In genomic region chr19:49231804-49232203, GRCh38 we compare ENCODE assay signal across 17 cellular contexts.
DNase-seq lines count a peak whose midpoint lies in the region; ATAC-seq, FAIRE-seq and TF ChIP-seq lines count a peak whose summit lies in the region.
"Had no signal": no experiment of that assay in that cellular context is flagged by ENCODE, and none has a peak within 500 bp of the region (broad histone marks: within the 10 kb centered on the region; RNA-seq: fewer than 3 reads in every experiment).

No MANE protein-coding gene starts in this region.

- H3K27me3 Mint-ChIP-seq in activated T-cell treated with anti-CD3 and anti-CD28 coated beads, Interleukin-2, amount 50 U/mL, for 72 hours (ENCODE audit: low read depth) = no peaks in the 10 kb centered on the region
- peaks cover 5% of the 10 kb centered on the region for H3K27me3 Mint-ChIP-seq in stimulated activated memory B cell treated with anti-CD40 and anti-IgM and Interleukin-4, amounts not matched to agents 10 μg/mL and 1 μg/mL and 100 μg/mL, for 72 hours

- no peaks in the 10 kb centered on the region for H3K27me3 ChIP-seq in adrenal gland
- H3K27me3 ChIP-seq: thyroid gland had no signal

- H3K4me3 Mint-ChIP-seq in activated T-cell treated with anti-CD3 and anti-CD28 coated beads, Interleukin-2, amount 50 U/mL, for 72 hours = peak overlapping the region; percentile 48 to 55
- H3K4me3 Mint-ChIP-seq in stimulated activated memory B cell treated with anti-CD40 and anti-IgM and Interleukin-4, amounts not matched to agents 10 μg/mL and 1 μg/mL and 100 μg/mL, for 72 hours = no peak overlapping the region
- H3K4me3 Mint-ChIP-seq: nephron had no signal

- peak; percentile 24 for DNase-seq in cardiac septum (ENCODE audit: low spot score)
- DNase-seq in left ventricle myocardium superior = no peak
- peak; percentile 36 for DNase-seq in GM12892 (ENCODE audit: insufficient read length)
- DNase-seq in activated T-cell treated with anti-CD3 and anti-CD28 coated beads, Interleukin-2, amount 50 U/mL, for 72 hours = peak in 1 of 2 donors; percentile 36
- no peak for DNase-seq in NCI-H82 treated with DMSO at 0.1 percent for 48 hours (lab: John Stamatoyannopoulos, UW; ENCODE audit: unreplicated experiment)
- DNase-seq in adrenal gland = no peak
- DNase-seq: activated CD4-positive, alpha-beta T cell treated with anti-CD3 and anti-CD28 coated beads, Interleukin-2, amount 50 U/mL, for 4 hours; Kasumi-1; left colon; NCI-H1048; NCI-H2029 treated with DMSO at 0.1 percent for 48 hours; NCI-H510A; thyroid gland had no signal

- H3K9me3 Mint-ChIP-seq in activated T-cell treated with anti-CD3 and anti-CD28 coated beads, Interleukin-2, amount 50 U/mL, for 72 hours = peaks cover 0 to 2% of the 10 kb centered on the region in 2 donors
- no peaks in the 10 kb centered on the region for H3K9me3 Mint-ChIP-seq in stimulated activated memory B cell treated with anti-CD40 and anti-IgM and Interleukin-4, amounts not matched to agents 10 μg/mL and 1 μg/mL and 100 μg/mL, for 72 hours

- intact Hi-C loops in cardiac septum (cut with DNase I) = no loop called here
- intact Hi-C loops in left ventricle myocardium superior (cut with micrococcal nuclease) = no loop called here
- intact Hi-C loops in adrenal gland (cut with DNase I) = no loop called here

- no peaks in the 10 kb centered on the region for H3K36me3 Mint-ChIP-seq in activated T-cell treated with anti-CD3 and anti-CD28 coated beads, Interleukin-2, amount 50 U/mL, for 72 hours (ENCODE audit: insufficient read depth in 2 of 2)
- H3K36me3 Mint-ChIP-seq in stimulated activated memory B cell treated with anti-CD40 and anti-IgM and Interleukin-4, amounts not matched to agents 10 μg/mL and 1 μg/mL and 100 μg/mL, for 72 hours = no peaks in the 10 kb centered on the region

- H3K9me3 ChIP-seq in adrenal gland (replicated peaks in 1 of 3) = no peaks in the 10 kb centered on the region
- H3K9me3 ChIP-seq: thyroid gland had no signal

- 77 to 80% (median 79%) methylated on average over 9 of the region's 9 CpGs for WGBS in adrenal gland, 4 donors

- H3K4me3 ChIP-seq in adrenal gland = no peak overlapping the region
- H3K4me3 ChIP-seq: thyroid gland had no signal

- no peak for ATAC-seq in left ventricle myocardium superior
- ATAC-seq in activated T-cell treated with anti-CD3 and anti-CD28 coated beads, Interleukin-2, amount 50 U/mL, for 72 hours (replicated peaks in 1 of 2) = peak; percentile 58 to 69
- ATAC-seq in stimulated activated memory B cell treated with anti-CD40 and anti-IgM and Interleukin-4, amounts not matched to agents 10 μg/mL and 1 μg/mL and 100 μg/mL, for 72 hours = peak; percentile 91
- ATAC-seq: left colon had no signal

- TF ChIP-seq POLR2A in GM12892 (IDR thresholded peaks at IDR 0.05; ENCODE audit: low read depth, low read length) (no peak), adrenal gland (IDR thresholded peaks at IDR 0.05) (no peak)

- no peaks in the 10 kb centered on the region for H3K4me1 ChIP-seq in adrenal gland (replicated peaks in 1 of 2)
- H3K4me1 ChIP-seq: thyroid gland had no signal

- no peaks in the 10 kb centered on the region for H3K36me3 ChIP-seq in adrenal gland (replicated peaks in 1 of 2)
- H3K36me3 ChIP-seq: thyroid gland had no signal

- no peak overlapping the region for H3K27ac ChIP-seq in adrenal gland
- H3K27ac ChIP-seq: RWPE1, thyroid gland had no signal

- H3K27ac Mint-ChIP-seq in activated T-cell treated with anti-CD3 and anti-CD28 coated beads, Interleukin-2, amount 50 U/mL, for 72 hours = no peak overlapping the region
- peak overlapping the region; percentile 11 for H3K27ac Mint-ChIP-seq in stimulated activated memory B cell treated with anti-CD40 and anti-IgM and Interleukin-4, amounts not matched to agents 10 μg/mL and 1 μg/mL and 100 μg/mL, for 72 hours
- H3K27ac Mint-ChIP-seq: nephron had no signal

- FAIRE-seq in GM12892 (lab: Jason Lieb, UNC) = no peak
- FAIRE-seq: astrocyte had no signal

- no peak for TF ChIP-seq CTCF in adrenal gland (IDR thresholded peaks at IDR 0.05)

- peaks cover 20% of the 10 kb centered on the region for H3K4me1 Mint-ChIP-seq in activated T-cell treated with anti-CD3 and anti-CD28 coated beads, Interleukin-2, amount 50 U/mL, for 72 hours (ENCODE audit: low read depth)
- peaks cover 9% of the 10 kb centered on the region for H3K4me1 Mint-ChIP-seq in stimulated activated memory B cell treated with anti-CD40 and anti-IgM and Interleukin-4, amounts not matched to agents 10 μg/mL and 1 μg/mL and 100 μg/mL, for 72 hours
- H3K4me1 Mint-ChIP-seq: nephron had no signal

Comparison
In these comparisons a context has a peak if more than half of its experiments do, and no peak if none do; other contexts are left out.
1. DNase-seq: peak in cardiac septum (single experiment) and GM12892 (single experiment); none in left ventricle myocardium superior (single experiment), NCI-H82 treated with DMSO at 0.1 percent for 48 hours (single experiment) and adrenal gland (0 of 7).